Comparison of ENCODE assay signal across 8 cellular contexts in the genomic region with DNA sequence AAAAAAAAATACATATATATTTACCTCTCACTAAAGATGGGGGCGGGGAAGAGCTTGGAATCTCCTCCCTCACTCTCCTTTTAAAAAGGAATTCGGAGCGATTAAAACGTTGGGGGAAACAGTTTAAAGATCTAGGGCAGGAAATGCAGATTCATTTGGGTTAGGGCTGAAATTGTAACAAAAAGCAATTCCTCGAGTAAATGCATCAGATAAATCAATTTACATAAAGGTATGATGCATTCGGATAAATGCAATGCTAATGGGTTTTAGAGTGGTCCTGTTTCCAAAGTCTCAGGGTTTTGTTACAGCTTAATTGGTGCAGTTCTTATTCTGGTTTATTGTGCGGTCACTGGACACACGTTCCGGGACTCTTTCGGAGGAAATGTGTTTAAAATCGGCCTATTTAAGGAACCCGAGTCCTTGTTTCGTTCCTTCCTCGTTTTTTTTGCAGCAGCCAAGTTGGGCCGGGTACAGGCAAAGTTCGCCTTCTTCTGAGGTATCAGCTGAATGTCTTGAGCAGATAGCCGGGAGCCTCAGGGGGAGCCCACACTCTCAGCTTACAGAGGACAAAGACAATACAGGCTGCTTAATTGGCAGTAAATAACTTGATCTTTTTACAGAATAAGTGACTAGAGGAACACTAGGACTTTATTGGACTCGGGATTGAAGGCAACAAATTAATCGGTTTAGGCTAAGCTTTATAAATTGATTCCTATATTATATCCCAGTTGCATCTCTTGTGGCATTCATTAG. TPM values are rescaled to one million over a fixed set of nuclear protein-coding genes. Genes with fewer than 3 reads are reported as not detected.
DNase-seq lines count a peak whose midpoint lies in the region; ATAC-seq, FAIRE-seq and TF ChIP-seq lines count a peak whose summit lies in the region.

No MANE protein-coding gene starts in this region.

- H2AFZ ChIP-seq in Loucy (ENCODE audit: low read length) = peak overlapping the region; percentile 54; the same call in 1 of the 2 replicates
- H2AFZ ChIP-seq in neuron (ENCODE audit: low read depth, low read length) = peak overlapping the region; percentile 85

- H3K27me3 ChIP-seq in Loucy (ENCODE audit: insufficient read depth, low read length, poor library complexity, severe bottlenecking) = no peaks in the 10 kb centered on the region
- H3K27me3 ChIP-seq in gastroesophageal sphincter = no peaks in the 10 kb centered on the region
- no peaks in the 10 kb centered on the region for H3K27me3 ChIP-seq in neuron (ENCODE audit: insufficient read depth, low read length)

- ATAC-seq in gastroesophageal sphincter = no peak
- no peak for ATAC-seq in GM18867 (IDR thresholded peaks at IDR 0.05; ENCODE audit: unreplicated experiment)

- TF ChIP-seq EP300 in gastroesophageal sphincter (IDR thresholded peaks at IDR 0.05) = no peak

- no peak for FAIRE-seq in HTR-8/SVneo (lab: Jason Lieb, UNC)

- no peaks in the 10 kb centered on the region for H3K36me3 ChIP-seq in Loucy (ENCODE audit: insufficient read depth, low read length)
- no peaks in the 10 kb centered on the region for H3K36me3 ChIP-seq in gastroesophageal sphincter
- H3K36me3 ChIP-seq in neuron (ENCODE audit: insufficient read depth, low read length) = peaks cover 4% of the 10 kb centered on the region

- H4K20me1 ChIP-seq in Loucy (ENCODE audit: insufficient read depth, low read length, poor library complexity, severe bottlenecking) = peaks cover 5% of the 10 kb centered on the region

- no peaks in the 10 kb centered on the region for H3F3A ChIP-seq in Loucy (ENCODE audit: low read depth)

- H3K4me1 ChIP-seq in Loucy (ENCODE audit: insufficient read depth, low read length, poor library complexity, severe bottlenecking) (peaks cover 13% of the 10 kb centered on the region), gastroesophageal sphincter (peaks cover 0 to 50% (median 19%) of the 10 kb centered on the region in 3 donors), neuron (ENCODE audit: insufficient read depth, low read length) (peaks cover 15% of the 10 kb centered on the region)

- H3K79me2 ChIP-seq in Loucy (ENCODE audit: insufficient read depth, low read length) = peaks cover 33% of the 10 kb centered on the region

- TF ChIP-seq CTCF in Loucy (conservative IDR thresholded peaks at IDR 0.05; ENCODE audit: low read length) = no peak
- peak in 1 of 4 experiments; percentile 5 for TF ChIP-seq CTCF in gastroesophageal sphincter (IDR thresholded peaks at IDR 0.05)

- H3K4me2 ChIP-seq in Loucy (ENCODE audit: low read depth, low read length, poor library complexity, severe bottlenecking) = peak overlapping the region; percentile 89

- TF ChIP-seq POLR2A in gastroesophageal sphincter (IDR thresholded peaks at IDR 0.05) = no peak

- DNase-seq in ELR (ENCODE audit: low read depth) (peak; percentile 54), HTR-8/SVneo (ENCODE audit: insufficient read length, low spot score) (no peak), glomerular visceral epithelial cell (ENCODE audit: extremely low spot score) (no peak)
- peak; percentile 58 for DNase-seq in activated CD8-positive, alpha-beta memory T cell treated with anti-CD3 and anti-CD28 coated beads, Interleukin-2, amount 50 U/mL, for 48 hours

- H3K9me3 ChIP-seq in Loucy (ENCODE audit: insufficient read depth, low read depth, low read length) = no peaks in the 10 kb centered on the region
- H3K9me3 ChIP-seq in gastroesophageal sphincter = no peaks in the 10 kb centered on the region
- no peaks in the 10 kb centered on the region for H3K9me3 ChIP-seq in neuron (ENCODE audit: low read length)

- H3K27ac ChIP-seq in gastroesophageal sphincter = peak overlapping the region; percentile 95 to 100 (median 98)

- peak overlapping the region; percentile 78 for H3K4me3 ChIP-seq in Loucy (ENCODE audit: low read length, poor library complexity, severe bottlenecking)
- peak overlapping the region; percentile 86 to 95 for H3K4me3 ChIP-seq in gastroesophageal sphincter
- H3K4me3 ChIP-seq in neuron (ENCODE audit: low read length) = peak overlapping the region; percentile 53

- WGBS in gastroesophageal sphincter (ENCODE audit: low coverage in 1 of 2), 2 donors = 0 to 1% methylated on average over 17 to 19 of the region's 19 CpGs

- no peaks in the 10 kb centered on the region for H3K9me2 ChIP-seq in Loucy (replicated peaks; ENCODE audit: low read depth, low read length)

- peak overlapping the region; percentile 79 for H3K9ac ChIP-seq in Loucy (ENCODE audit: low read depth, low read length, poor library complexity, severe bottlenecking)

RNA-seq across cellular contexts. Expression of a gene that starts 1.7 kb away (rescaled TPM):
- total RNA-seq in gastroesophageal sphincter = 100 to 1,000 TPM in 1 of 4 donors, 10 to 100 TPM in 3; 44.7 to 166 (median 66.3) TPM

Comparison
In these comparisons a context has a peak if more than half of its experiments do, and no peak if none do; other contexts are left out.
1. DNase-seq: peak in ELR (single experiment) and activated CD8-positive, alpha-beta memory T cell treated with anti-CD3 and anti-CD28 coated beads, Interleukin-2, amount 50 U/mL, for 48 hours (single experiment); none in HTR-8/SVneo (single experiment) and glomerular visceral epithelial cell (single experiment).
2. Peak in every context shown above with its lines, with median percentiles within 50 percentile points of each other: H3K4me3 ChIP-seq.